Comparison of ENCODE assay signal across 1 cellular context in the genomic region with DNA sequence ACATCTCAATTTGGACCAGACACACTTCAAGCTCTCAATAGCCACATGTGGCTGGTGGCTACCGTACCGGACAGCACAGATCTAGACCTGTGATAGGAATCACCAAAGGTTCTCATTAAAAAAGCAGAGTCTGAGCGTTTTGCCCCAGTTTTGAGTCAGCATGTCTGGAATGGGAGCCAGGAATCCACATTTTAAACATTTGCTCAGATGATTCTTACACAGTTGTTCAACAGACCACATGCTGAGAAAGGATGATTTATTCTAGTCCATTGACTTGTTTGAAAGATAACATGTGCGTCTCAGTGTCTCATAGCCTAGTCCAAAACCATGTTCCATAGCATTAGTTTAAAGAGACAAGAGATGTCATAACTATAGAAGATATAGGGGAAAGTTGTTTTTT.
TF ChIP-seq lines count a peak whose summit lies in the region.

No MANE protein-coding gene starts in this region.

TF ChIP-seq in IMR-90, 13 proteins besides CTCF, POLR2A, EP300 and RAD21 (continued from another document):
- TF ChIP-seq MXI1 (IDR thresholded peaks at IDR 0.05; ENCODE audit: borderline replicate concordance, low read depth, low read length) = 0 out of 2 replicates have a peak, but pooled peaks have one; percentile 51
- peak; percentile 24; the same call in 1 of the 2 replicates for TF ChIP-seq MAFK (IDR thresholded peaks at IDR 0.05; ENCODE audit: low read depth, low read length)
